Comparison of ENCODE assay signal across 8 cellular contexts in genomic region chr4:139419388-139419914, GRCh38. TPM values are rescaled to one million over a fixed set of nuclear protein-coding genes. Genes with fewer than 3 reads are reported as not detected.
DNase-seq lines count a peak whose midpoint lies in the region; ATAC-seq and TF ChIP-seq lines count a peak whose summit lies in the region.

No MANE protein-coding gene starts in this region.

- peak overlapping the region in 3 of 10 donors; percentile 30 to 49 (median 40) for H3K4me3 Mint-ChIP-seq in naive thymus-derived CD4-positive, alpha-beta T cell
- no peak overlapping the region for H3K4me3 Mint-ChIP-seq in osteocyte (ENCODE audit: unreplicated experiment)

- peaks cover 0 to 45% (median 12%) of the 10 kb centered on the region in 11 donors for H3K9me3 Mint-ChIP-seq in naive thymus-derived CD4-positive, alpha-beta T cell
- H3K9me3 Mint-ChIP-seq in osteocyte (ENCODE audit: unreplicated experiment) = peaks cover 18% of the 10 kb centered on the region

- POLR2A ChIA-PET in naive thymus-derived CD4-positive, alpha-beta T cell (lab: Charles Lee) = no interaction called here

- peak; percentile 47 for DNase-seq in ELR (ENCODE audit: low read depth)
- DNase-seq in NCI-H1694 (lab: John Stamatoyannopoulos, UW) = peak; percentile 37
- DNase-seq in dedifferentiated amniotic fluid mesenchymal stem cell (ENCODE audit: extremely low spot score) = peak; percentile 15
- DNase-seq in naive thymus-derived CD4-positive, alpha-beta T cell = peak in 4 of 9 donors; percentile 7 to 29 (median 14)
- DNase-seq in osteocyte (ENCODE audit: extremely low spot score, unreplicated experiment) = no peak
- DNase-seq in foreskin melanocyte = no peak

- intact Hi-C loops in naive thymus-derived CD4-positive, alpha-beta T cell (cut with micrococcal nuclease) = loop anchor here in 1 of 2 donors (5.0 kb wide), 1 partner anchor 238 kb away; no protein-coding TSS in a partner anchor

- CTCF ChIA-PET in naive thymus-derived CD4-positive, alpha-beta T cell (lab: Charles Lee) = interaction anchor here (0.7 to 1.3 kb wide), 4 partner anchors 33 to 389 kb away, joined by 3 to 6 read pairs (median 3); no protein-coding TSS in a partner anchor

- no peaks in the 10 kb centered on the region for H3K4me1 ChIP-seq in naive thymus-derived CD4-positive, alpha-beta T cell (ENCODE audit: control insufficient read depth in 2 of 2, insufficient read depth in 2 of 2, low read length in 2 of 2)

- no peaks in the 10 kb centered on the region for H3K27me3 ChIP-seq in naive thymus-derived CD4-positive, alpha-beta T cell (ENCODE audit: control insufficient read depth in 2 of 2, insufficient read depth in 2 of 2, low read length in 2 of 2)

- peaks cover 0 to 7% (median 0%) of the 10 kb centered on the region in 3 experiments for H3K9me3 ChIP-seq in naive thymus-derived CD4-positive, alpha-beta T cell (ENCODE audit: control insufficient read depth in 2 of 3, low read length in 3 of 3)

- H3K4me3 ChIP-seq in naive thymus-derived CD4-positive, alpha-beta T cell (ENCODE audit: low read length) = no peak overlapping the region

- H3K27me3 Mint-ChIP-seq in naive thymus-derived CD4-positive, alpha-beta T cell = no peaks in the 10 kb centered on the region
- H3K27me3 Mint-ChIP-seq in osteocyte (ENCODE audit: unreplicated experiment) = no peaks in the 10 kb centered on the region

- H3K4me1 Mint-ChIP-seq in naive thymus-derived CD4-positive, alpha-beta T cell = peaks cover 0 to 19% (median 13%) of the 10 kb centered on the region in 7 donors
- H3K4me1 Mint-ChIP-seq in osteocyte (ENCODE audit: unreplicated experiment) = no peaks in the 10 kb centered on the region

- no peak overlapping the region for H3K27ac ChIP-seq in naive thymus-derived CD4-positive, alpha-beta T cell (ENCODE audit: low read depth, low read length)

- ATAC-seq in GM21825 (IDR thresholded peaks at IDR 0.05; ENCODE audit: unreplicated experiment) = peak; percentile 90
- peak; percentile 72 for ATAC-seq in naive thymus-derived CD4-positive, alpha-beta T cell
- ATAC-seq in HG02870 (IDR thresholded peaks at IDR 0.05; ENCODE audit: unreplicated experiment) = no peak

- no peaks in the 10 kb centered on the region for H3K36me3 ChIP-seq in naive thymus-derived CD4-positive, alpha-beta T cell (ENCODE audit: control insufficient read depth in 2 of 3, insufficient read depth in 3 of 3, low read length in 3 of 3)

- TF ChIP-seq CTCF in osteocyte (IDR thresholded peaks at IDR 0.05) = no peak

- H3K36me3 Mint-ChIP-seq in naive thymus-derived CD4-positive, alpha-beta T cell = peaks cover 9 to 39% (median 31%) of the 10 kb centered on the region in 5 donors
- H3K36me3 Mint-ChIP-seq in osteocyte (ENCODE audit: unreplicated experiment) = peaks cover 44% of the 10 kb centered on the region

- peak overlapping the region in 7 of 9 donors; percentile 29 to 76 (median 64) for H3K27ac Mint-ChIP-seq in naive thymus-derived CD4-positive, alpha-beta T cell
- H3K27ac Mint-ChIP-seq in osteocyte (ENCODE audit: unreplicated experiment) = no peak overlapping the region

RNA-seq across cellular contexts. Expression of gene RAB33B, which starts 34.5 kb away (rescaled TPM):
- 10 to 100 TPM in 4 of 5 experiments, 1 to 10 TPM in 1; 5.7 to 18.1 (median 17.1) TPM for total RNA-seq in naive thymus-derived CD4-positive, alpha-beta T cell
- polyA plus RNA-seq in naive thymus-derived CD4-positive, alpha-beta T cell = 10 to 100 TPM in 1 of 2 donors, 1 to 10 TPM in 1; 5.8 to 12.0 TPM
- 10.3 and 10.4 TPM in 2 replicates for total RNA-seq in osteocyte

Comparison
In these comparisons a context has a peak if more than half of its experiments do, and no peak if none do; other contexts are left out.
1. DNase-seq: peak in ELR (single experiment), NCI-H1694 (single experiment) and dedifferentiated amniotic fluid mesenchymal stem cell (single experiment); none in osteocyte (single experiment) and foreskin melanocyte (single experiment).